In genomic region chr12:125689576-125690410, GRCh38 we compare ENCODE assay signal across 35 cellular contexts.
"Had no signal": no experiment of that assay in that cellular context is flagged by ENCODE, and none has a peak within 500 bp of the region (broad histone marks: within the 10 kb centered on the region; RNA-seq: fewer than 3 reads in every experiment).

No MANE protein-coding gene starts in this region.

- H3K4me3 Mint-ChIP-seq: activated B cell treated with CpG ODN at 0.5 μM for 24 hours; activated CD4-positive, alpha-beta memory T cell treated with anti-CD3 and anti-CD28 coated beads for 36 hours; activated CD4-positive, alpha-beta T cell treated with anti-CD3 and anti-CD28 coated beads, Interleukin-2, amount 10 ng/mL, durations not matched to agents 24 days and 14 days; activated CD8-positive, alpha-beta memory T cell treated with anti-CD3 and anti-CD28 coated beads, Interleukin-2, amount 10 ng/mL, durations not matched to agents 7 days and 5 days; activated CD8-positive, alpha-beta T cell treated with anti-CD3 and anti-CD28 coated beads, Interleukin-2, amount 10 ng/mL, durations not matched to agents 7 days and 5 days; activated naive CD4-positive, alpha-beta T cell treated with anti-CD3 and anti-CD28 coated beads, Interleukin-2, amount 10 ng/mL, durations not matched to agents 7 days and 5 days; activated naive CD4-positive, alpha-beta T cell treated with anti-CD3 and anti-CD28 coated beads, Interleukin-2, amount 50 U/mL, for 24 hours; activated naive CD8-positive, alpha-beta T cell; activated naive CD8-positive, alpha-beta T cell treated with anti-CD3 and anti-CD28 coated beads, Interleukin-2, amount 10 ng/mL, durations not matched to agents 7 days and 5 days; activated naive CD8-positive, alpha-beta T cell treated with anti-CD3 and anti-CD28 coated beads, Interleukin-2, amount 50 U/mL, for 24 hours; activated T-cell treated with anti-CD3 and anti-CD28 coated beads, Interleukin-2, amount 50 U/mL, for 24 hours; brain; central memory CD8-positive, alpha-beta T cell; T-helper 1 cell treated with Interleukin-12 subunit alpha and Interleukin-12 subunit beta and Interleukin-4 antibody, amounts not matched to agents 30 μg/mL and 1 μg/mL, for 36 hours; T-helper 2 cell treated with Interferon-gamma antibody and Interleukin-4, amounts not matched to agents 5 μg/mL and 100 μg/mL, for 36 hours had no signal

- H3K4me3 ChIP-seq: ascending aorta, cardiac muscle cell had no signal

- H3K27me3 Mint-ChIP-seq: activated B cell treated with CpG ODN at 0.5 μM for 24 hours; activated CD4-positive, alpha-beta memory T cell treated with anti-CD3 and anti-CD28 coated beads for 36 hours; activated CD4-positive, alpha-beta T cell treated with anti-CD3 and anti-CD28 coated beads, Interleukin-2, amount 10 ng/mL, durations not matched to agents 24 days and 14 days; activated CD8-positive, alpha-beta memory T cell treated with anti-CD3 and anti-CD28 coated beads, Interleukin-2, amount 10 ng/mL, durations not matched to agents 7 days and 5 days; activated naive CD4-positive, alpha-beta T cell treated with anti-CD3 and anti-CD28 coated beads, Interleukin-2, amount 10 ng/mL, durations not matched to agents 7 days and 5 days; activated naive CD8-positive, alpha-beta T cell treated with anti-CD3 and anti-CD28 coated beads, Interleukin-2, amount 10 ng/mL, durations not matched to agents 7 days and 5 days had no signal

- H3K36me3 ChIP-seq: ascending aorta, cardiac muscle cell had no signal

- H3K27ac Mint-ChIP-seq: activated B cell treated with CpG ODN at 0.5 μM for 24 hours; activated CD4-positive, alpha-beta memory T cell treated with anti-CD3 and anti-CD28 coated beads for 36 hours; activated CD4-positive, alpha-beta T cell treated with anti-CD3 and anti-CD28 coated beads, Interleukin-2, amount 10 ng/mL, durations not matched to agents 24 days and 14 days; activated CD8-positive, alpha-beta memory T cell treated with anti-CD3 and anti-CD28 coated beads, Interleukin-2, amount 10 ng/mL, durations not matched to agents 7 days and 5 days; activated CD8-positive, alpha-beta T cell treated with anti-CD3 and anti-CD28 coated beads, Interleukin-2, amount 10 ng/mL, durations not matched to agents 7 days and 5 days; activated naive CD4-positive, alpha-beta T cell treated with anti-CD3 and anti-CD28 coated beads, Interleukin-2, amount 10 ng/mL, durations not matched to agents 7 days and 5 days; activated naive CD4-positive, alpha-beta T cell treated with anti-CD3 and anti-CD28 coated beads, Interleukin-2, amount 50 U/mL, for 24 hours; activated naive CD8-positive, alpha-beta T cell; activated naive CD8-positive, alpha-beta T cell treated with anti-CD3 and anti-CD28 coated beads, Interleukin-2, amount 10 ng/mL, durations not matched to agents 7 days and 5 days; activated naive CD8-positive, alpha-beta T cell treated with anti-CD3 and anti-CD28 coated beads, Interleukin-2, amount 50 U/mL, for 24 hours; activated T-cell treated with anti-CD3 and anti-CD28 coated beads, Interleukin-2, amount 50 U/mL, for 24 hours; activated T-helper 2 cell treated with anti-CD3 and anti-CD28 coated beads, Interferon-gamma antibody, Interleukin-2, Interleukin-4, amounts not matched to agents 10 μg/mL and 5 μg/mL and 100 μg/mL, durations not matched to agents 14 hours and 24 hours and 36 hours; brain; T-helper 1 cell treated with Interleukin-12 subunit alpha and Interleukin-12 subunit beta and Interleukin-4 antibody, amounts not matched to agents 30 μg/mL and 1 μg/mL, for 36 hours; T-helper 2 cell treated with Interferon-gamma antibody and Interleukin-4, amounts not matched to agents 5 μg/mL and 100 μg/mL, for 36 hours had no signal

- ATAC-seq: activated CD8-positive, alpha-beta memory T cell treated with anti-CD3 and anti-CD28 coated beads, Interleukin-2, amount 10 ng/mL, durations not matched to agents 7 days and 5 days; activated CD8-positive, alpha-beta T cell treated with anti-CD3 and anti-CD28 coated beads, Interleukin-2, amount 10 ng/mL, durations not matched to agents 7 days and 5 days; activated naive CD8-positive, alpha-beta T cell treated with anti-CD3 and anti-CD28 coated beads, Interleukin-2, amount 50 U/mL, for 24 hours had no signal

- H3K36me3 Mint-ChIP-seq: activated CD4-positive, alpha-beta memory T cell treated with anti-CD3 and anti-CD28 coated beads for 36 hours; activated CD8-positive, alpha-beta memory T cell treated with anti-CD3 and anti-CD28 coated beads, Interleukin-2, amount 10 ng/mL, durations not matched to agents 7 days and 5 days; activated naive CD4-positive, alpha-beta T cell treated with anti-CD3 and anti-CD28 coated beads, Interleukin-2, amount 10 ng/mL, durations not matched to agents 7 days and 5 days; activated naive CD4-positive, alpha-beta T cell treated with anti-CD3 and anti-CD28 coated beads, Interleukin-2, amount 50 U/mL, for 24 hours; activated naive CD8-positive, alpha-beta T cell; activated naive CD8-positive, alpha-beta T cell treated with anti-CD3 and anti-CD28 coated beads, Interleukin-2, amount 10 ng/mL, durations not matched to agents 7 days and 5 days; brain had no signal

- DNase-seq: activated B cell treated with CpG ODN at 0.5 μM for 24 hours; activated CD4-positive, alpha-beta memory T cell treated with anti-CD3 and anti-CD28 coated beads for 36 hours; activated CD4-positive, alpha-beta T cell treated with anti-CD3 and anti-CD28 coated beads for 4 hours; activated CD4-positive, alpha-beta T cell treated with anti-CD3 and anti-CD28 coated beads, Interleukin-2, amount 10 ng/mL, durations not matched to agents 24 days and 14 days; activated CD4-positive, alpha-beta T cell treated with anti-CD3 and anti-CD28 coated beads, Interleukin-2, amount 50 U/mL, for 1 hour; activated CD4-positive, alpha-beta T cell treated with anti-CD3 and anti-CD28 coated beads, Interleukin-2, amount 50 U/mL, for 4 hours; activated CD4-positive, CD25-positive, alpha-beta regulatory T cell treated with anti-CD3 and anti-CD28 coated beads, Interleukin-2, amount 50 U/mL, for 72 hours; activated CD8-positive, alpha-beta memory T cell treated with anti-CD3 and anti-CD28 coated beads for 24 hours; activated CD8-positive, alpha-beta memory T cell treated with anti-CD3 and anti-CD28 coated beads, Interleukin-2, amount 10 ng/mL, durations not matched to agents 7 days and 5 days; activated CD8-positive, alpha-beta memory T cell treated with anti-CD3 and anti-CD28 coated beads, Interleukin-2, amount 50 U/mL, for 48 hours; activated CD8-positive, alpha-beta T cell treated with anti-CD3 and anti-CD28 coated beads, Interleukin-2, amount 10 ng/mL, durations not matched to agents 7 days and 5 days; activated effector memory CD4-positive, alpha-beta T cell treated with Interleukin-2 at 50 U/mL for 16 hours; activated gamma-delta T cell; activated naive CD4-positive, alpha-beta T cell treated with anti-CD3 and anti-CD28 coated beads, Interleukin-2, amount 10 ng/mL, durations not matched to agents 7 days and 5 days; activated naive CD4-positive, alpha-beta T cell treated with Interleukin-2 at 50 U/mL for 16 hours; activated naive CD8-positive, alpha-beta T cell treated with anti-CD3 and anti-CD28 coated beads, Interleukin-2, amount 10 ng/mL, durations not matched to agents 7 days and 5 days; activated naive CD8-positive, alpha-beta T cell treated with anti-CD3 and anti-CD28 coated beads, Interleukin-2, amount 50 U/mL, for 24 hours; activated T-cell treated with anti-CD3 and anti-CD28 coated beads, Interleukin-2, amount 50 U/mL, for 24 hours; activated T-cell treated with anti-CD3 and anti-CD28 coated beads, Interleukin-2, amount 50 U/mL, for 48 hours; amygdala; anterior cingulate cortex; caudate nucleus; cerebellar nuclear complex; T-helper 1 cell; T-helper 2 cell; T-helper 9 cell had no signal

- H3K9me3 Mint-ChIP-seq: activated B cell treated with CpG ODN at 0.5 μM for 24 hours; activated CD4-positive, alpha-beta memory T cell treated with anti-CD3 and anti-CD28 coated beads for 36 hours; activated CD4-positive, alpha-beta T cell treated with anti-CD3 and anti-CD28 coated beads, Interleukin-2, amount 10 ng/mL, durations not matched to agents 24 days and 14 days; activated naive CD4-positive, alpha-beta T cell treated with anti-CD3 and anti-CD28 coated beads, Interleukin-2, amount 50 U/mL, for 24 hours; activated naive CD8-positive, alpha-beta T cell treated with anti-CD3 and anti-CD28 coated beads, Interleukin-2, amount 50 U/mL, for 24 hours; activated T-cell treated with anti-CD3 and anti-CD28 coated beads, Interleukin-2, amount 50 U/mL, for 24 hours; activated T-helper 2 cell treated with anti-CD3 and anti-CD28 coated beads, Interferon-gamma antibody, Interleukin-2, Interleukin-4, amounts not matched to agents 10 μg/mL and 5 μg/mL and 100 μg/mL, durations not matched to agents 14 hours and 24 hours and 36 hours; T-helper 1 cell treated with Interleukin-12 subunit alpha and Interleukin-12 subunit beta and Interleukin-4 antibody, amounts not matched to agents 30 μg/mL and 1 μg/mL, for 36 hours; T-helper 2 cell treated with Interferon-gamma antibody and Interleukin-4, amounts not matched to agents 5 μg/mL and 100 μg/mL, for 36 hours had no signal

- H3K4me1 Mint-ChIP-seq: activated B cell treated with CpG ODN at 0.5 μM for 24 hours; activated CD4-positive, alpha-beta T cell treated with anti-CD3 and anti-CD28 coated beads, Interleukin-2, amount 10 ng/mL, durations not matched to agents 24 days and 14 days; activated CD8-positive, alpha-beta memory T cell treated with anti-CD3 and anti-CD28 coated beads, Interleukin-2, amount 10 ng/mL, durations not matched to agents 7 days and 5 days; activated naive CD4-positive, alpha-beta T cell treated with anti-CD3 and anti-CD28 coated beads, Interleukin-2, amount 10 ng/mL, durations not matched to agents 7 days and 5 days; activated naive CD4-positive, alpha-beta T cell treated with anti-CD3 and anti-CD28 coated beads, Interleukin-2, amount 50 U/mL, for 24 hours; activated naive CD8-positive, alpha-beta T cell treated with anti-CD3 and anti-CD28 coated beads, Interleukin-2, amount 10 ng/mL, durations not matched to agents 7 days and 5 days; activated naive CD8-positive, alpha-beta T cell treated with anti-CD3 and anti-CD28 coated beads, Interleukin-2, amount 50 U/mL, for 24 hours; central memory CD8-positive, alpha-beta T cell had no signal

- H3K27me3 ChIP-seq: ascending aorta had no signal
